Comparison of ENCODE assay signal across 1 cellular context in genomic region chr14:63204407-63205280, GRCh38.
TF ChIP-seq lines count a peak whose summit lies in the region.

TSS of gene RHOJ (plus strand) at chr14:63204443. CDS start at chr14:63204870, 427 bp downstream.

TF ChIP-seq in IMR-90, 13 proteins besides CTCF, POLR2A, EP300 and RAD21 (continued from another document):
- TF ChIP-seq USF2 (IDR thresholded peaks at IDR 0.05; ENCODE audit: low read depth, low read length) (no peak), MXI1 (IDR thresholded peaks at IDR 0.05; ENCODE audit: borderline replicate concordance, low read depth, low read length) (no peak), SMC3 (IDR thresholded peaks at IDR 0.05; ENCODE audit: low read depth, low read length) (no peak), RFX5 (IDR thresholded peaks at IDR 0.05; ENCODE audit: low read depth, low read length) (no peak)
TF ChIP-seq in IMR-90: peak in this region for 0.
